8 cellular contexts compared by ENCODE assay signal in the genomic region with DNA sequence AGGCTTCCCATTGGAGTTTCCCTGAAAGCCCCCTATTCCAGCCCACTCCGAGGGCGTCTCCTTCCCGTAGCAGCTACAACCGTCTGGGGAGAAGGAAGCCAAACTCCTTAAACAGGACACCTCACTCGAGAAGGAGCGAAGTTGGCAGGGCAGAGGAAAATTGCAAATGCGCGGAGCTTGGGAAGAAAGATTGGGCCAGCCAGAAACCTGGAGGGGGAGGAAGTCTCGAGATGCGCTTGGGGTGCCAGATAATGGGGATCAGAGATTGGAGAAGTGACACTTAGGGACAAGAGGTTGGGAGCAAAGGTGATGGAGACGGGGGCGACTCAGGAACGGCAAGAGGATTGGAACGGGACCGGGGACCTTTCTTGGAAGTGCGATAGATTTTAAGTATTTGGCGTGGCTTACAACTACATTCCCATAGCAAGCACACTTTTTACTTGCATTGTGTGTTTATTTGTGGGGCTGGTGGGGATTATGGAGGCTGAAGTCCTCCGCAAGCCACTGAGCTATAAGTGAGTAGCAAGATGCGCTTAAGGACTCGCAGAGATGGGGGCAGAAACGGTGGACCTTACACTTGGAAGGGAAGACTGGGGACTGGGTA. TPM values are rescaled to one million over a fixed set of nuclear protein-coding genes. Genes with fewer than 3 reads are reported as not detected.
DNase-seq lines count a peak whose midpoint lies in the region; ATAC-seq and TF ChIP-seq lines count a peak whose summit lies in the region.

No MANE protein-coding gene starts in this region.

- H3K27ac ChIP-seq in BLaER1 (no peak overlapping the region), HCT116 (ENCODE audit: low read depth, low read length) (peak overlapping the region; percentile 34; the same call in 1 of the 2 replicates), mesenchymal stem cell (ENCODE audit: low read length, poor library complexity, severe bottlenecking) (no peak overlapping the region)

- H4K20me1 ChIP-seq in BLaER1 (peaks cover 45% of the 10 kb centered on the region), HCT116 (ENCODE audit: insufficient read depth) (no peaks in the 10 kb centered on the region)

- peak overlapping the region; percentile 90 for H2AFZ ChIP-seq in HCT116 (ENCODE audit: low read depth, low read length, poor library complexity, severe bottlenecking)
- no peak overlapping the region for H2AFZ ChIP-seq in mesenchymal stem cell (ENCODE audit: low read depth, low read length)

- H3K4me1 ChIP-seq in BLaER1 (peaks cover 42% of the 10 kb centered on the region), HCT116 (ENCODE audit: control insufficient read depth in 1 of 2, insufficient read depth in 2 of 2, low read length in 2 of 2) (peaks cover 14 to 32% of the 10 kb centered on the region in 2 experiments; a peak in 3 of 4 replicates), mesenchymal stem cell (ENCODE audit: control insufficient read depth, insufficient read depth, low read depth, low read length) (peaks cover 29% of the 10 kb centered on the region)

- no peak; the same call in 1 of the 2 replicates for ATAC-seq in HCT116
- no peak for ATAC-seq in activated naive CD8-positive, alpha-beta T cell treated with anti-CD3 and anti-CD28 coated beads, Interleukin-2, amount 50 U/mL, for 24 hours

- no peak for DNase-seq in HCT116 (ENCODE audit: low read depth, low spot score)
- no peak for DNase-seq in activated naive CD8-positive, alpha-beta T cell treated with anti-CD3 and anti-CD28 coated beads, Interleukin-2, amount 50 U/mL, for 24 hours
- peak; percentile 11 for DNase-seq in mesenchymal stem cell
- DNase-seq in superior temporal gyrus (ENCODE audit: extremely low spot score) = no peak
- DNase-seq in NCI-H446 treated with DMSO at 0.1 percent for 48 hours (lab: John Stamatoyannopoulos, UW) = no peak
- no peak for DNase-seq in stimulated activated CD4-positive, alpha-beta T cell treated with anti-CD3 and anti-CD28 coated beads, Interleukin-4, amount 100 ng/mL, for 24 hours
- DNase-seq in KBM-7 = no peak

- H3K9me3 Mint-ChIP-seq in activated naive CD8-positive, alpha-beta T cell treated with anti-CD3 and anti-CD28 coated beads, Interleukin-2, amount 50 U/mL, for 24 hours = no peaks in the 10 kb centered on the region

- peak overlapping the region; percentile 68 for H3K4me3 ChIP-seq in BLaER1
- peak overlapping the region; percentile 61 to 67 for H3K4me3 ChIP-seq in HCT116 (replicated peaks in 1 of 2; ENCODE audit: low read depth in 1 of 2, low read length in 2 of 2)
- peak overlapping the region in 1 of 2 experiments; percentile 54 for H3K4me3 ChIP-seq in mesenchymal stem cell (ENCODE audit: insufficient read depth in 1 of 2, low read depth in 1 of 2, low read length in 2 of 2)

- H2BK12ac ChIP-seq in mesenchymal stem cell (ENCODE audit: low read length in 2 of 2) = no peak overlapping the region

- 2% methylated on average over 15 of the region's 21 CpGs for WGBS in mesenchymal stem cell

- intact Hi-C loops in HCT116 (cut with micrococcal nuclease) = no loop called here

- no peak overlapping the region for H3K18ac ChIP-seq in mesenchymal stem cell (ENCODE audit: low read depth in 1 of 2, low read length in 2 of 2)

- TF ChIP-seq RAD21 in HCT116 (IDR thresholded peaks at IDR 0.05; ENCODE audit: low read depth) = no peak

- RAD21 ChIA-PET in HCT116 (lab: Charles Lee; ENCODE audit: low non-redundant PET in 1 of 2, low total read pairs in 2 of 2, uncharacterized antibody in 2 of 2, unreplicated experiment in 2 of 2) = no interaction called here

- H3K36me3 Mint-ChIP-seq in activated naive CD8-positive, alpha-beta T cell treated with anti-CD3 and anti-CD28 coated beads, Interleukin-2, amount 50 U/mL, for 24 hours (ENCODE audit: low read depth) = no peaks in the 10 kb centered on the region

- H3K4ac ChIP-seq in mesenchymal stem cell (ENCODE audit: low read depth in 1 of 2, low read length in 2 of 2) = no peak overlapping the region

- H3K9me3 ChIP-seq in BLaER1 = no peaks in the 10 kb centered on the region
- H3K9me3 ChIP-seq in HCT116 (ENCODE audit: control insufficient read depth in 1 of 2, insufficient read depth in 1 of 2, low read depth in 1 of 2, low read length in 2 of 2) = no peaks in the 10 kb centered on the region
- peaks cover under 1% of the 10 kb centered on the region for H3K9me3 ChIP-seq in mesenchymal stem cell (ENCODE audit: control insufficient read depth, low read length)

- H3K27me3 ChIP-seq in BLaER1 = peaks cover 85% of the 10 kb centered on the region
- no peaks in the 10 kb centered on the region for H3K27me3 ChIP-seq in HCT116 (ENCODE audit: insufficient read depth, low read length)
- peaks cover 66 to 88% of the 10 kb centered on the region in 2 experiments for H3K27me3 ChIP-seq in mesenchymal stem cell (ENCODE audit: control insufficient read depth in 1 of 2, insufficient read depth in 1 of 2, low read length in 2 of 2)

- no peak overlapping the region for H2BK15ac ChIP-seq in mesenchymal stem cell (ENCODE audit: low read depth, poor library complexity, severe bottlenecking)

- H3K9ac ChIP-seq in BLaER1 = no peak overlapping the region
- H3K9ac ChIP-seq in HCT116 (ENCODE audit: low read length) = peak overlapping the region; percentile 65
- H3K9ac ChIP-seq in mesenchymal stem cell (ENCODE audit: low read length) = peak overlapping the region; percentile 64

- no peak overlapping the region for H3K14ac ChIP-seq in mesenchymal stem cell (ENCODE audit: low read length in 2 of 2)

- no peak overlapping the region for H3K23ac ChIP-seq in mesenchymal stem cell (ENCODE audit: low read length in 2 of 2)

- H3K27ac Mint-ChIP-seq in activated naive CD8-positive, alpha-beta T cell treated with anti-CD3 and anti-CD28 coated beads, Interleukin-2, amount 50 U/mL, for 24 hours = no peak overlapping the region

- in situ Hi-C loops in KBM-7 (cut with MboI; ENCODE audit: low pct_unique_long_range_greater_than_20kb, low sequenced_read_pairs) = no loop called here

- no peaks in the 10 kb centered on the region for H3K9me2 ChIP-seq in HCT116 (ENCODE audit: insufficient read depth)

- TF ChIP-seq POLR2A in HCT116 (IDR thresholded peaks at IDR 0.05; ENCODE audit: borderline replicate concordance, extremely low read depth, insufficient read depth, insufficient read length) = no peak

- H3K27me3 Mint-ChIP-seq in activated naive CD8-positive, alpha-beta T cell treated with anti-CD3 and anti-CD28 coated beads, Interleukin-2, amount 50 U/mL, for 24 hours = peaks cover 83% of the 10 kb centered on the region

- no peak overlapping the region for H2AK5ac ChIP-seq in mesenchymal stem cell (ENCODE audit: low read length, severe bottlenecking)

- peak overlapping the region; percentile 77 for H3K4me3 Mint-ChIP-seq in activated naive CD8-positive, alpha-beta T cell treated with anti-CD3 and anti-CD28 coated beads, Interleukin-2, amount 50 U/mL, for 24 hours

- no peaks in the 10 kb centered on the region for H3K79me1 ChIP-seq in mesenchymal stem cell (replicated peaks; ENCODE audit: low read length, poor library complexity, severe bottlenecking)

- no peak overlapping the region for H2BK120ac ChIP-seq in mesenchymal stem cell (ENCODE audit: low read depth, low read length)

- CTCF ChIA-PET in HCT116 (lab: Charles Lee) = interaction anchor here (0.6 to 1.6 kb wide), 2 partner anchors 17 to 1263 kb away, joined by 6 read pairs; no protein-coding TSS in a partner anchor

- H3K79me2 ChIP-seq in HCT116 (ENCODE audit: insufficient read depth, low read length) = no peaks in the 10 kb centered on the region

- no peak for TF ChIP-seq CTCF in HCT116 (IDR thresholded peaks at IDR 0.05 in 2 of 3, conservative IDR thresholded peaks at IDR 0.05 in 1 of 3; ENCODE audit: borderline replicate concordance in 1 of 3, insufficient read depth in 1 of 3, low read depth in 2 of 3, low read length in 2 of 3)

- no peaks in the 10 kb centered on the region for H3K36me3 ChIP-seq in BLaER1
- H3K36me3 ChIP-seq in HCT116 (ENCODE audit: control insufficient read depth in 1 of 2, insufficient read depth in 2 of 2, low read length in 2 of 2) = no peaks in the 10 kb centered on the region
- H3K36me3 ChIP-seq in mesenchymal stem cell (ENCODE audit: control insufficient read depth in 1 of 2, insufficient read depth in 2 of 2, low read depth in 1 of 2, low read length in 2 of 2) = no peaks in the 10 kb centered on the region

- H2BK5ac ChIP-seq in mesenchymal stem cell (ENCODE audit: low read depth, low read length, poor library complexity, severe bottlenecking) = no peak overlapping the region

- H3K4me2 ChIP-seq in BLaER1 (peak overlapping the region; percentile 92), HCT116 (ENCODE audit: low read length) (peak overlapping the region; percentile 87), mesenchymal stem cell (ENCODE audit: low read length, poor library complexity, severe bottlenecking) (peak overlapping the region; percentile 87)

- H4K8ac ChIP-seq in mesenchymal stem cell (ENCODE audit: low read length) = no peak overlapping the region

- no peak overlapping the region for H4K91ac ChIP-seq in mesenchymal stem cell (ENCODE audit: low read length)

- BruUV-seq in HCT116 (replicated peaks; lab: Mats Ljungman, UMichigan) = TSS peak; percentile 61

- POLR2A ChIA-PET in HCT116 (lab: Charles Lee) = no interaction called here

- peaks cover 27% of the 10 kb centered on the region for H3K4me1 Mint-ChIP-seq in activated naive CD8-positive, alpha-beta T cell treated with anti-CD3 and anti-CD28 coated beads, Interleukin-2, amount 50 U/mL, for 24 hours

TF ChIP-seq in HCT116, 20 proteins besides CTCF, POLR2A, EP300 and RAD21 (continues in another document):
- no peak for TF ChIP-seq FOSL1 (IDR thresholded peaks at IDR 0.05; ENCODE audit: low read depth)

RNA-seq across cellular contexts. Expression of a gene that starts 0.9 kb away (rescaled TPM):
- total RNA-seq in HCT116 (2021; ENCODE audit: unreplicated experiment) = 4.3 TPM
- polyA plus RNA-seq in HCT116 (2012) = 1.2 and 1.6 TPM in 2 replicates
- not detected for polyA plus RNA-seq in mesenchymal stem cell (2013, experiment 1 of 2)
- not detected for polyA plus RNA-seq in mesenchymal stem cell (2013, experiment 2 of 2)

RNA-seq across cellular contexts. Expression of a gene that starts 30.4 kb away (rescaled TPM):
- total RNA-seq in HCT116 (2021; ENCODE audit: unreplicated experiment) = 14.6 TPM
- 8.9 and 9.9 TPM in 2 replicates for polyA plus RNA-seq in HCT116 (2012)
- 13.0 TPM for polyA plus RNA-seq in mesenchymal stem cell (2013, experiment 1 of 2)
- polyA plus RNA-seq in mesenchymal stem cell (2013, experiment 2 of 2) = 13.5 TPM
